9 cellular contexts compared by ENCODE assay signal in genomic region chr1:106492876-106493275, GRCh38.
"Had no signal": no experiment of that assay in that cellular context is flagged by ENCODE, and none has a peak within 500 bp of the region (broad histone marks: within the 10 kb centered on the region; RNA-seq: fewer than 3 reads in every experiment).

No MANE protein-coding gene starts in this region.

- H3K4me3 ChIP-seq: GM23248, HAP-1 had no signal

- H3K27ac Mint-ChIP-seq: HFFc6, IgD-negative memory B cell had no signal

- H3K9me3 ChIP-seq: HAP-1 had no signal

- DNase-seq: GM23248, GOT3, H7, HFFc6, KBM-7 had no signal

- H3K36me3 ChIP-seq: HAP-1 had no signal

- H3K27me3 Mint-ChIP-seq: IgD-negative memory B cell had no signal

- ATAC-seq: HCT116 had no signal

- H2AFZ ChIP-seq: GM23248 had no signal

- H3K4me3 Mint-ChIP-seq: HFFc6, IgD-negative memory B cell had no signal

- H3K27ac ChIP-seq: GM23248, HL-60 had no signal

- H3K9ac ChIP-seq: GM23248 had no signal

- H3K9me3 Mint-ChIP-seq: IgD-negative memory B cell had no signal
